29 cellular contexts compared by ENCODE assay signal in genomic region chr11:15945726-15946125, GRCh38.
"Had no signal": no experiment of that assay in that cellular context is flagged by ENCODE, and none has a peak within 500 bp of the region (broad histone marks: within the 10 kb centered on the region; RNA-seq: fewer than 3 reads in every experiment).

No MANE protein-coding gene starts in this region.

- DNase-seq: naive thymus-derived CD4-positive, alpha-beta T cell; natural killer cell; occipital lobe; ovary; posterior cingulate gyrus; psoas muscle; right cardiac atrium; right lobe of liver; sigmoid colon; small intestine; stimulated activated CD4-positive, alpha-beta T cell treated with anti-CD3 and anti-CD28 coated beads, Interleukin-15, amount 100 ng/mL, for 24 hours; stimulated activated CD4-positive, alpha-beta T cell treated with anti-CD3 and anti-CD28 coated beads, Interleukin-2, amount 100 ng/mL, for 24 hours; stimulated activated CD4-positive, alpha-beta T cell treated with anti-CD3 and anti-CD28 coated beads, Interleukin-2, amount 100 ng/mL, for 48 hours; stimulated activated CD4-positive, alpha-beta T cell treated with anti-CD3 and anti-CD28 coated beads, Interleukin-4, amount 100 ng/mL, for 4 hours; stimulated activated CD8-positive, alpha-beta memory T cell treated with anti-CD3 and anti-CD28 coated beads, Interleukin-4, amount 100 ng/mL, for 48 hours; stimulated activated naive CD4-positive, alpha-beta T cell; stimulated activated naive CD8-positive, alpha-beta T cell treated with anti-CD3 and anti-CD28 coated beads, Interleukin-15, amount 100 ng/mL, for 72 hours; stimulated activated naive CD8-positive, alpha-beta T cell treated with anti-CD3 and anti-CD28 coated beads, Interleukin-15, Interleukin-2, amounts not matched to agents 100 U/mL and 50 U/mL, for 24 hours; substantia nigra; testis; tibial artery; transverse colon; upper lobe of left lung had no signal

- H3K4me3 Mint-ChIP-seq: naive thymus-derived CD4-positive, alpha-beta T cell; natural killer cell; nephron; stimulated activated memory B cell treated with anti-CD40 and anti-IgM and Interleukin-4, amounts not matched to agents 10 μg/mL and 1 μg/mL and 100 μg/mL, for 72 hours; stimulated activated naive CD8-positive, alpha-beta T cell treated with anti-CD3 and anti-CD28 coated beads, Interleukin-15, amount 100 ng/mL, for 72 hours had no signal

- H3K36me3 ChIP-seq: ovary, right lobe of liver, sigmoid colon, suprapubic skin, tibial artery, transverse colon, upper lobe of left lung, vagina had no signal

- H2AFZ ChIP-seq: parathyroid adenoma had no signal

- H3K9me3 ChIP-seq: ovary, psoas muscle, right lobe of liver, suprapubic skin, testis, vagina had no signal

- H3K4me1 ChIP-seq: psoas muscle, right lobe of liver, sigmoid colon, testis, upper lobe of left lung, vagina had no signal

- ATAC-seq: naive thymus-derived CD4-positive, alpha-beta T cell; natural killer cell; psoas muscle; right cardiac atrium; right lobe of liver; stimulated activated memory B cell treated with anti-CD40 and anti-IgM and Interleukin-4, amounts not matched to agents 10 μg/mL and 1 μg/mL and 100 μg/mL, for 72 hours; stimulated activated naive CD8-positive, alpha-beta T cell treated with anti-CD3 and anti-CD28 coated beads, Interleukin-15, amount 100 ng/mL, for 72 hours; stimulated activated naive CD8-positive, alpha-beta T cell treated with anti-CD3 and anti-CD28 coated beads, Interleukin-15, Interleukin-2, amounts not matched to agents 100 U/mL and 50 U/mL, for 24 hours had no signal

- H3K27ac ChIP-seq: ovary, parathyroid adenoma, psoas muscle, right lobe of liver, sigmoid colon, suprapubic skin, testis, tibial artery, transverse colon, upper lobe of left lung, vagina had no signal

- H3K27me3 ChIP-seq: ovary, right lobe of liver, sigmoid colon, testis, tibial artery, transverse colon, upper lobe of left lung, vagina had no signal

- H3K36me3 Mint-ChIP-seq: naive thymus-derived CD4-positive, alpha-beta T cell; stimulated activated memory B cell treated with anti-CD40 and anti-IgM and Interleukin-4, amounts not matched to agents 10 μg/mL and 1 μg/mL and 100 μg/mL, for 72 hours had no signal

- H3K27me3 Mint-ChIP-seq: stimulated activated memory B cell treated with anti-CD40 and anti-IgM and Interleukin-4, amounts not matched to agents 10 μg/mL and 1 μg/mL and 100 μg/mL, for 72 hours; stimulated activated naive CD8-positive, alpha-beta T cell treated with anti-CD3 and anti-CD28 coated beads, Interleukin-15, amount 100 ng/mL, for 72 hours had no signal

- H3K27ac Mint-ChIP-seq: naive thymus-derived CD4-positive, alpha-beta T cell; natural killer cell; nephron; progenitor cell of endocrine pancreas; stimulated activated memory B cell treated with anti-CD40 and anti-IgM and Interleukin-4, amounts not matched to agents 10 μg/mL and 1 μg/mL and 100 μg/mL, for 72 hours; stimulated activated naive CD8-positive, alpha-beta T cell treated with anti-CD3 and anti-CD28 coated beads, Interleukin-15, amount 100 ng/mL, for 72 hours had no signal

- H3K4me1 Mint-ChIP-seq: naive thymus-derived CD4-positive, alpha-beta T cell; natural killer cell; nephron; stimulated activated memory B cell treated with anti-CD40 and anti-IgM and Interleukin-4, amounts not matched to agents 10 μg/mL and 1 μg/mL and 100 μg/mL, for 72 hours; stimulated activated naive CD8-positive, alpha-beta T cell treated with anti-CD3 and anti-CD28 coated beads, Interleukin-15, amount 100 ng/mL, for 72 hours had no signal

- H3K9ac ChIP-seq: parathyroid adenoma had no signal

- H3K4me3 ChIP-seq: ovary, psoas muscle, right lobe of liver, sigmoid colon, suprapubic skin, testis, tibial artery, transverse colon, upper lobe of left lung, vagina had no signal

- H3K79me2 ChIP-seq: parathyroid adenoma had no signal
